Comparison of ENCODE assay signal across 8 cellular contexts in the genomic region with DNA sequence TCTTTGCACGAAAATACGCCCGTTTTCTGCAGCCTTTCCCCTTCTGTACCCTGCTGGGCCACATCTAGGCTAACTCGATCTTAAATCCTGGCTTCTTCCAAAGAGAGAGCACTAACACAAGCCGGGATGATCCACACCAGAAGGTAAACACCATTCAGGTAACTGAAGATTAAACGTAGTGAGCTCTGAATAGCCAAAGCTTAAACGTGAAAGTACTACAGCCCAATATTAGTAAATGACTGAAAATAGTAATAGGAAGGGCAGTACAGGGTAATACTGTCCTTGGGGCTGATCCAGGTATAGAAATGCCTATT. TPM values are rescaled to one million over a fixed set of nuclear protein-coding genes. Genes with fewer than 3 reads are reported as not detected.
A peak's percentile ranks its signal among the peaks of the same experiment; 100 is the strongest.
DNase-seq lines count a peak whose midpoint lies in the region; ATAC-seq, FAIRE-seq and TF ChIP-seq lines count a peak whose summit lies in the region.

No MANE protein-coding gene starts in this region.

- intact Hi-C loops in activated T-helper 1 cell treated with anti-CD3 and anti-CD28 coated beads, Interleukin-12 subunit alpha, Interleukin-12 subunit beta, Interleukin-2, Interleukin-4 antibody, amounts not matched to agents 30 ng/mL and 10 ng/mL and 1 ng/mL, durations not matched to agents 14 hours and 24 hours and 36 hours (cut with micrococcal nuclease), result loop anchor here (1.0 kb wide), 5 partner anchors 9 to 56 kb away; a partner anchor contains a TSS

- no peaks in the 10 kb centered on the region for H3K4me1 ChIP-seq in iPS DF 6.9 (ENCODE audit: control insufficient read depth, insufficient read depth, low read length)

- peaks cover 5% of the 10 kb centered on the region; the same call in 1 of the 2 replicates for H3K36me3 ChIP-seq in iPS DF 6.9 (ENCODE audit: control insufficient read depth, insufficient read depth, low read length)

- H3K4me1 Mint-ChIP-seq in activated T-helper 1 cell treated with anti-CD3 and anti-CD28 coated beads, Interleukin-12 subunit alpha, Interleukin-12 subunit beta, Interleukin-2, Interleukin-4 antibody, amounts not matched to agents 30 ng/mL and 10 ng/mL and 1 ng/mL, durations not matched to agents 14 hours and 24 hours and 36 hours (ENCODE audit: low read depth), result peaks cover 21% of the 10 kb centered on the region
- peaks cover 16 to 44% of the 10 kb centered on the region in 2 donors for H3K4me1 Mint-ChIP-seq in stimulated activated naive B cell treated with anti-CD40 and anti-IgM and Interleukin-4, amounts not matched to agents 10 μg/mL and 1 μg/mL and 100 μg/mL, for 72 hours

- no peak overlapping the region for H3K27ac ChIP-seq in iPS DF 6.9 (ENCODE audit: low read length)

- no peaks in the 10 kb centered on the region for H3K27me3 ChIP-seq in iPS DF 6.9 (ENCODE audit: control insufficient read depth, insufficient read depth, low read length)

- DNase-seq in activated T-helper 1 cell treated with anti-CD3 and anti-CD28 coated beads, Interleukin-12 subunit alpha, Interleukin-12 subunit beta, Interleukin-2, Interleukin-4 antibody, amounts not matched to agents 30 ng/mL and 10 ng/mL and 1 ng/mL, durations not matched to agents 14 hours and 24 hours and 36 hours (ENCODE audit: low spot score), result no peak
- DNase-seq in iPS DF 6.9 (ENCODE audit: low read depth, low spot score) (no peak), NCI-H2081 treated with DMSO at 0.1 percent for 48 hours (lab: John Stamatoyannopoulos, UW) (no peak), D721Med (ENCODE audit: insufficient read length, low spot score) (no peak)
- DNase-seq in stimulated activated naive B cell treated with anti-CD40 and anti-IgM and Interleukin-4, amounts not matched to agents 10 μg/mL and 1 μg/mL and 100 μg/mL, for 72 hours, result no peak
- DNase-seq in activated CD4-positive, CD25-positive, alpha-beta regulatory T cell (lab: John Stamatoyannopoulos, UW), result no peak
- DNase-seq in central memory CD4-positive, alpha-beta T cell, result no peak

- peak overlapping the region; percentile 99 for H3K4me3 Mint-ChIP-seq in activated T-helper 1 cell treated with anti-CD3 and anti-CD28 coated beads, Interleukin-12 subunit alpha, Interleukin-12 subunit beta, Interleukin-2, Interleukin-4 antibody, amounts not matched to agents 30 ng/mL and 10 ng/mL and 1 ng/mL, durations not matched to agents 14 hours and 24 hours and 36 hours
- H3K4me3 Mint-ChIP-seq in stimulated activated naive B cell treated with anti-CD40 and anti-IgM and Interleukin-4, amounts not matched to agents 10 μg/mL and 1 μg/mL and 100 μg/mL, for 72 hours, result peak overlapping the region; percentile 97 to 98

- no peak for FAIRE-seq in D721Med (lab: Jason Lieb, UNC)

- no peaks in the 10 kb centered on the region for H3K9me3 Mint-ChIP-seq in activated T-helper 1 cell treated with anti-CD3 and anti-CD28 coated beads, Interleukin-12 subunit alpha, Interleukin-12 subunit beta, Interleukin-2, Interleukin-4 antibody, amounts not matched to agents 30 ng/mL and 10 ng/mL and 1 ng/mL, durations not matched to agents 14 hours and 24 hours and 36 hours
- no peaks in the 10 kb centered on the region for H3K9me3 Mint-ChIP-seq in stimulated activated naive B cell treated with anti-CD40 and anti-IgM and Interleukin-4, amounts not matched to agents 10 μg/mL and 1 μg/mL and 100 μg/mL, for 72 hours

- WGBS in iPS DF 6.9 (ENCODE audit: insufficient coverage, insufficient read length), result no CpG with 5 or more reads among the region's 7 CpGs

- H3K36me3 Mint-ChIP-seq in activated T-helper 1 cell treated with anti-CD3 and anti-CD28 coated beads, Interleukin-12 subunit alpha, Interleukin-12 subunit beta, Interleukin-2, Interleukin-4 antibody, amounts not matched to agents 30 ng/mL and 10 ng/mL and 1 ng/mL, durations not matched to agents 14 hours and 24 hours and 36 hours (ENCODE audit: low read depth), result peaks cover 32% of the 10 kb centered on the region
- H3K36me3 Mint-ChIP-seq in stimulated activated naive B cell treated with anti-CD40 and anti-IgM and Interleukin-4, amounts not matched to agents 10 μg/mL and 1 μg/mL and 100 μg/mL, for 72 hours, result peaks cover 29 to 42% of the 10 kb centered on the region in 2 donors

- no peaks in the 10 kb centered on the region for H3K9me3 ChIP-seq in iPS DF 6.9 (ENCODE audit: control insufficient read depth, insufficient read depth, low read length)

- H3K27ac Mint-ChIP-seq in activated T-helper 1 cell treated with anti-CD3 and anti-CD28 coated beads, Interleukin-12 subunit alpha, Interleukin-12 subunit beta, Interleukin-2, Interleukin-4 antibody, amounts not matched to agents 30 ng/mL and 10 ng/mL and 1 ng/mL, durations not matched to agents 14 hours and 24 hours and 36 hours, result peak overlapping the region; percentile 94
- H3K27ac Mint-ChIP-seq in stimulated activated naive B cell treated with anti-CD40 and anti-IgM and Interleukin-4, amounts not matched to agents 10 μg/mL and 1 μg/mL and 100 μg/mL, for 72 hours, result peak overlapping the region; percentile 99

- peak; percentile 8 for ATAC-seq in HG02981 (IDR thresholded peaks at IDR 0.05; ENCODE audit: unreplicated experiment)
- no peak for ATAC-seq in stimulated activated naive B cell treated with anti-CD40 and anti-IgM and Interleukin-4, amounts not matched to agents 10 μg/mL and 1 μg/mL and 100 μg/mL, for 72 hours (replicated peaks)

- peaks cover 2% of the 10 kb centered on the region for H3K27me3 Mint-ChIP-seq in activated T-helper 1 cell treated with anti-CD3 and anti-CD28 coated beads, Interleukin-12 subunit alpha, Interleukin-12 subunit beta, Interleukin-2, Interleukin-4 antibody, amounts not matched to agents 30 ng/mL and 10 ng/mL and 1 ng/mL, durations not matched to agents 14 hours and 24 hours and 36 hours (ENCODE audit: insufficient read depth)
- no peaks in the 10 kb centered on the region for H3K27me3 Mint-ChIP-seq in stimulated activated naive B cell treated with anti-CD40 and anti-IgM and Interleukin-4, amounts not matched to agents 10 μg/mL and 1 μg/mL and 100 μg/mL, for 72 hours

- TF ChIP-seq CTCF in D721Med (IDR thresholded peaks at IDR 0.05; ENCODE audit: insufficient read depth, missing control alignments), result no peak

- peak overlapping the region; percentile 51; the same call in 1 of the 2 replicates for H3K4me3 ChIP-seq in iPS DF 6.9 (ENCODE audit: low read length)

RNA-seq across cellular contexts. Expression of a gene that starts 0.4 kb away (rescaled TPM):
- 118 and 124 TPM in 2 replicates for total RNA-seq in activated T-helper 1 cell treated with anti-CD3 and anti-CD28 coated beads, Interleukin-12 subunit alpha, Interleukin-12 subunit beta, Interleukin-2, Interleukin-4 antibody, amounts not matched to agents 30 ng/mL and 10 ng/mL and 1 ng/mL, durations not matched to agents 14 hours and 24 hours and 36 hours

RNA-seq across cellular contexts. Expression of a gene that starts 7.7 kb away (rescaled TPM):
- 87.7 and 88.6 TPM in 2 replicates for total RNA-seq in activated T-helper 1 cell treated with anti-CD3 and anti-CD28 coated beads, Interleukin-12 subunit alpha, Interleukin-12 subunit beta, Interleukin-2, Interleukin-4 antibody, amounts not matched to agents 30 ng/mL and 10 ng/mL and 1 ng/mL, durations not matched to agents 14 hours and 24 hours and 36 hours

RNA-seq across cellular contexts. Expression of a gene that starts 9.9 kb away (rescaled TPM):
- 30.4 and 36.3 TPM in 2 replicates for total RNA-seq in activated T-helper 1 cell treated with anti-CD3 and anti-CD28 coated beads, Interleukin-12 subunit alpha, Interleukin-12 subunit beta, Interleukin-2, Interleukin-4 antibody, amounts not matched to agents 30 ng/mL and 10 ng/mL and 1 ng/mL, durations not matched to agents 14 hours and 24 hours and 36 hours

RNA-seq across cellular contexts. Expression of a gene that starts 10.0 kb away (rescaled TPM):
- total RNA-seq in activated T-helper 1 cell treated with anti-CD3 and anti-CD28 coated beads, Interleukin-12 subunit alpha, Interleukin-12 subunit beta, Interleukin-2, Interleukin-4 antibody, amounts not matched to agents 30 ng/mL and 10 ng/mL and 1 ng/mL, durations not matched to agents 14 hours and 24 hours and 36 hours, result 30.2 and 32.2 TPM in 2 replicates

RNA-seq across cellular contexts. Expression of a gene that starts 14.7 kb away (rescaled TPM):
- 32.6 and 35.3 TPM in 2 replicates for total RNA-seq in activated T-helper 1 cell treated with anti-CD3 and anti-CD28 coated beads, Interleukin-12 subunit alpha, Interleukin-12 subunit beta, Interleukin-2, Interleukin-4 antibody, amounts not matched to agents 30 ng/mL and 10 ng/mL and 1 ng/mL, durations not matched to agents 14 hours and 24 hours and 36 hours
